Comparison of ENCODE assay signal across 12 cellular contexts in genomic region chr17:55580596-55581133, GRCh38.
A peak's percentile ranks its signal among the peaks of the same experiment; 100 is the strongest.
DNase-seq lines count a peak whose midpoint lies in the region; ATAC-seq and TF ChIP-seq lines count a peak whose summit lies in the region.
"Had no signal": no experiment of that assay in that cellular context is flagged by ENCODE, and none has a peak within 500 bp of the region (broad histone marks: within the 10 kb centered on the region; RNA-seq: fewer than 3 reads in every experiment).

No MANE protein-coding gene starts in this region.

- H3K4me3 Mint-ChIP-seq in activated B cell treated with CpG ODN at 0.5 μM for 24 hours: peak overlapping the region; percentile 55
- H3K4me3 Mint-ChIP-seq: stimulated activated naive B cell treated with anti-CD40 and anti-IgM and Interleukin-4, amounts not matched to agents 10 μg/mL and 1 μg/mL and 100 μg/mL, for 72 hours had no signal

- H3K27ac ChIP-seq in aorta (ENCODE audit: low read depth in 1 of 2, low read length in 2 of 2): no peak overlapping the region
- H3K27ac ChIP-seq: breast epithelium had no signal

- no peaks in the 10 kb centered on the region for H3K36me3 Mint-ChIP-seq in activated B cell treated with CpG ODN at 0.5 μM for 24 hours (ENCODE audit: low read depth)
- H3K36me3 Mint-ChIP-seq: stimulated activated naive B cell treated with anti-CD40 and anti-IgM and Interleukin-4, amounts not matched to agents 10 μg/mL and 1 μg/mL and 100 μg/mL, for 72 hours had no signal

- H3K27ac Mint-ChIP-seq in activated B cell treated with CpG ODN at 0.5 μM for 24 hours: peak overlapping the region; percentile 75
- H3K27ac Mint-ChIP-seq: stimulated activated naive B cell treated with anti-CD40 and anti-IgM and Interleukin-4, amounts not matched to agents 10 μg/mL and 1 μg/mL and 100 μg/mL, for 72 hours had no signal

- H3K27me3 ChIP-seq in aorta (ENCODE audit: control insufficient read depth in 1 of 2, insufficient read depth in 2 of 2, low read length in 1 of 2): no peaks in the 10 kb centered on the region
- H3K27me3 ChIP-seq: breast epithelium had no signal

- peaks cover 1% of the 10 kb centered on the region for H3K9me3 Mint-ChIP-seq in activated B cell treated with CpG ODN at 0.5 μM for 24 hours
- H3K9me3 Mint-ChIP-seq: stimulated activated naive B cell treated with anti-CD40 and anti-IgM and Interleukin-4, amounts not matched to agents 10 μg/mL and 1 μg/mL and 100 μg/mL, for 72 hours had no signal

- CTCF ChIA-PET in activated B cell treated with CpG ODN at 0.5 μM for 24 hours (lab: Charles Lee): no interaction called here

- no peak for TF ChIP-seq CTCF in activated B cell treated with CpG ODN at 0.5 μM for 24 hours (IDR thresholded peaks at IDR 0.05)

- no peak overlapping the region for H3K4me3 ChIP-seq in aorta (ENCODE audit: low read length in 2 of 2)
- H3K4me3 ChIP-seq: breast epithelium had no signal

- ATAC-seq in GM18858 (IDR thresholded peaks at IDR 0.05; ENCODE audit: unreplicated experiment) (peak; percentile 59), GM21360 (IDR thresholded peaks at IDR 0.05; ENCODE audit: unreplicated experiment) (peak; percentile 55), HG03045 (IDR thresholded peaks at IDR 0.05; ENCODE audit: unreplicated experiment) (peak; percentile 49), activated B cell treated with CpG ODN at 0.5 μM for 24 hours (ENCODE audit: low read depth) (peak; percentile 32), SK-N-SH treated with all-trans-retinoic acid at 6 μM for 48 hours (no peak), aorta (ENCODE audit: low FRiP score) (no peak)
- ATAC-seq: stimulated activated naive B cell treated with anti-CD40 and anti-IgM and Interleukin-4, amounts not matched to agents 10 μg/mL and 1 μg/mL and 100 μg/mL, for 72 hours had no signal

- WGBS in aorta, 2 donors: 76 to 77% methylated on average over 5 of the region's 5 CpGs

- H3K9me3 ChIP-seq in aorta (ENCODE audit: control insufficient read depth, low read length): no peaks in the 10 kb centered on the region
- H3K9me3 ChIP-seq: breast epithelium, Caco-2 had no signal

- intact Hi-C loops in activated B cell treated with CpG ODN at 0.5 μM for 24 hours (cut with micrococcal nuclease): no loop called here
- intact Hi-C loops in aorta (cut with DNase I): no loop called here

- no peaks in the 10 kb centered on the region for H3K36me3 ChIP-seq in aorta (ENCODE audit: control insufficient read depth in 1 of 2, insufficient read depth in 2 of 2, low read length in 1 of 2)
- H3K36me3 ChIP-seq: breast epithelium had no signal

- H3K4me1 Mint-ChIP-seq in activated B cell treated with CpG ODN at 0.5 μM for 24 hours: peaks cover 34% of the 10 kb centered on the region

- POLR2A ChIA-PET in activated B cell treated with CpG ODN at 0.5 μM for 24 hours (lab: Charles Lee): interaction anchor here (0.7 kb wide), 1 partner anchor 130 kb away, joined by 3 read pairs; no protein-coding TSS in a partner anchor

- DNase-seq in activated B cell treated with CpG ODN at 0.5 μM for 24 hours (no peak), DMS 273 treated with DMSO at 0.1 percent for 48 hours (lab: John Stamatoyannopoulos, UW) (no peak), aorta (no peak)
- DNase-seq: Caco-2; mammary epithelial cell; NCI-H2227 treated with DMSO at 0.1 percent for 48 hours; stimulated activated naive B cell treated with anti-CD40 and anti-IgM and Interleukin-4, amounts not matched to agents 10 μg/mL and 1 μg/mL and 100 μg/mL, for 72 hours had no signal

- peaks cover 0 to 3% of the 10 kb centered on the region in 2 donors for H3K4me1 ChIP-seq in aorta (ENCODE audit: control insufficient read depth in 1 of 2, insufficient read depth in 2 of 2, low read length in 2 of 2)
- H3K4me1 ChIP-seq: breast epithelium, Caco-2 had no signal

- H3K27me3 Mint-ChIP-seq in activated B cell treated with CpG ODN at 0.5 μM for 24 hours: no peaks in the 10 kb centered on the region
- H3K27me3 Mint-ChIP-seq: stimulated activated naive B cell treated with anti-CD40 and anti-IgM and Interleukin-4, amounts not matched to agents 10 μg/mL and 1 μg/mL and 100 μg/mL, for 72 hours had no signal

TF ChIP-seq in SK-N-SH treated with all-trans-retinoic acid at 6 μM for 48 hours, 23 proteins besides CTCF, POLR2A, EP300 and RAD21:
- no peak for TF ChIP-seq PATZ1 (CRISPR knock-in tag; IDR thresholded peaks at IDR 0.05; ENCODE audit: borderline replicate concordance)
- TF ChIP-seq OSR1 (CRISPR knock-in tag; IDR thresholded peaks at IDR 0.05): no peak
- no peak for TF ChIP-seq ZFP3 (CRISPR knock-in tag; IDR thresholded peaks at IDR 0.05)
- no peak for TF ChIP-seq POU6F1 (CRISPR knock-in tag; IDR thresholded peaks at IDR 0.05; ENCODE audit: borderline replicate concordance, low read depth)

Comparison
In these comparisons a context has a peak if more than half of its experiments do, and no peak if none do; other contexts are left out.
1. ATAC-seq: peak in GM18858 (single experiment), GM21360 (single experiment), HG03045 (single experiment) and activated B cell treated with CpG ODN at 0.5 μM for 24 hours (single experiment); none in SK-N-SH treated with all-trans-retinoic acid at 6 μM for 48 hours (single experiment) and aorta (single experiment).